ENCODE assay signal across 15 cellular contexts in genomic region chr2:191386938-191387536, GRCh38.
DNase-seq lines count a peak whose midpoint lies in the region; ATAC-seq, FAIRE-seq and TF ChIP-seq lines count a peak whose summit lies in the region.
"Had no signal": no experiment of that assay in that cellular context is flagged by ENCODE, and none has a peak within 500 bp of the region (broad histone marks: within the 10 kb centered on the region; RNA-seq: fewer than 3 reads in every experiment).

No MANE protein-coding gene starts in this region.

- H3K27ac Mint-ChIP-seq in astrocyte (ENCODE audit: unreplicated experiment): peak overlapping the region; percentile 66
- no peak overlapping the region for H3K27ac Mint-ChIP-seq in activated CD4-positive, alpha-beta T cell treated with anti-CD3 and anti-CD28 coated beads, Interleukin-2, amount 10 ng/mL, durations not matched to agents 24 days and 14 days
- H3K27ac Mint-ChIP-seq: activated B cell treated with CpG ODN at 0.5 μM for 24 hours; B cell; dendritic cell treated with granulocyte-macrophage colony-stimulating factor and Interleukin-4, amounts not matched to agents 40 ng/mL and 50 ng/mL, for 4 days; mesothelial cell of epicardium had no signal

- H3K4me3 ChIP-seq in left ventricle myocardium inferior (no peak overlapping the region), astrocyte (ENCODE audit: insufficient read depth, low read depth, low read length) (no peak overlapping the region)

- H3K27me3 ChIP-seq in left ventricle myocardium inferior (ENCODE audit: low read depth) (no peaks in the 10 kb centered on the region), astrocyte (ENCODE audit: insufficient read depth, low read length) (no peaks in the 10 kb centered on the region)

- peak overlapping the region; percentile 59 for H3K4me2 ChIP-seq in astrocyte (ENCODE audit: low read length)
- H3K4me2 ChIP-seq: KMS-11 had no signal

- peaks cover 32% of the 10 kb centered on the region for H3K4me1 Mint-ChIP-seq in astrocyte (ENCODE audit: low read depth, unreplicated experiment)
- H3K4me1 Mint-ChIP-seq in activated CD4-positive, alpha-beta T cell treated with anti-CD3 and anti-CD28 coated beads, Interleukin-2, amount 10 ng/mL, durations not matched to agents 24 days and 14 days: peaks cover 8% of the 10 kb centered on the region

- H3K27ac ChIP-seq in left ventricle myocardium inferior (replicated peaks) (peak overlapping the region; percentile 28), astrocyte (ENCODE audit: low read depth, low read length) (peak overlapping the region; percentile 77)
- H3K27ac ChIP-seq: KMS-11 had no signal

- H3K79me2 ChIP-seq in astrocyte (ENCODE audit: insufficient read depth, low read length): no peaks in the 10 kb centered on the region

- peaks cover 44% of the 10 kb centered on the region for H3K36me3 ChIP-seq in left ventricle myocardium inferior
- peaks cover 38% of the 10 kb centered on the region for H3K36me3 ChIP-seq in astrocyte (ENCODE audit: insufficient read depth, low read length)

- no peaks in the 10 kb centered on the region for H3K27me3 Mint-ChIP-seq in astrocyte (ENCODE audit: low read depth, unreplicated experiment)
- H3K27me3 Mint-ChIP-seq in activated CD4-positive, alpha-beta T cell treated with anti-CD3 and anti-CD28 coated beads, Interleukin-2, amount 10 ng/mL, durations not matched to agents 24 days and 14 days: no peaks in the 10 kb centered on the region
- H3K27me3 Mint-ChIP-seq: activated B cell treated with CpG ODN at 0.5 μM for 24 hours; B cell; dendritic cell treated with granulocyte-macrophage colony-stimulating factor and Interleukin-4, amounts not matched to agents 40 ng/mL and 50 ng/mL, for 4 days had no signal

- FAIRE-seq in astrocyte (lab: Jason Lieb, UNC): peak; percentile 99

- H3K9me3 ChIP-seq in left ventricle myocardium inferior (replicated peaks) (no peaks in the 10 kb centered on the region), astrocyte (ENCODE audit: insufficient read depth, low read depth, low read length) (no peaks in the 10 kb centered on the region)

- H3K4me1 ChIP-seq in left ventricle myocardium inferior (peaks cover 27% of the 10 kb centered on the region), astrocyte (ENCODE audit: insufficient read depth, low read length) (peaks cover 32% of the 10 kb centered on the region)

- no peak overlapping the region for H2AFZ ChIP-seq in astrocyte (ENCODE audit: low read depth, low read length)

- TF ChIP-seq CTCF in left ventricle myocardium inferior (IDR thresholded peaks at IDR 0.05; ENCODE audit: borderline replicate concordance) (no peak), astrocyte (IDR thresholded peaks at IDR 0.05; ENCODE audit: insufficient read depth, low read depth, low read length) (no peak)

- H3K9ac ChIP-seq in astrocyte (ENCODE audit: low read length): no peak overlapping the region
- H3K9ac ChIP-seq: KMS-11 had no signal

- ATAC-seq in GM21447 (IDR thresholded peaks at IDR 0.05; ENCODE audit: unreplicated experiment): no peak
- no peak for ATAC-seq in Right ventricle myocardium superior (ENCODE audit: poor library complexity)
- no peak for ATAC-seq in HG03457 (IDR thresholded peaks at IDR 0.05; ENCODE audit: unreplicated experiment)

- no peaks in the 10 kb centered on the region for H4K20me1 ChIP-seq in astrocyte (ENCODE audit: insufficient read depth, low read length)

- no peak for DNase-seq in left ventricle myocardium inferior
- no peak for DNase-seq in cardiac septum (ENCODE audit: low spot score)
- peak; percentile 90 for DNase-seq in astrocyte (ENCODE audit: low read depth)
- DNase-seq in iris pigment epithelial cell (ENCODE audit: low read depth): peak; percentile 92
- no peak for DNase-seq in activated CD4-positive, alpha-beta T cell treated with anti-CD3 and anti-CD28 coated beads, Interleukin-2, amount 10 ng/mL, durations not matched to agents 24 days and 14 days
- DNase-seq in Right ventricle myocardium superior: no peak
- DNase-seq: activated B cell treated with CpG ODN at 0.5 μM for 24 hours; activated effector memory CD4-positive, alpha-beta T cell treated with anti-CD3 and anti-CD28 coated beads, Interleukin-2, amount 50 U/mL, for 16 hours; SIG-M5 had no signal

- H3K9me3 Mint-ChIP-seq in astrocyte (ENCODE audit: unreplicated experiment): no peaks in the 10 kb centered on the region
- no peaks in the 10 kb centered on the region for H3K9me3 Mint-ChIP-seq in activated CD4-positive, alpha-beta T cell treated with anti-CD3 and anti-CD28 coated beads, Interleukin-2, amount 10 ng/mL, durations not matched to agents 24 days and 14 days
- H3K9me3 Mint-ChIP-seq: activated B cell treated with CpG ODN at 0.5 μM for 24 hours; dendritic cell treated with granulocyte-macrophage colony-stimulating factor and Interleukin-4, amounts not matched to agents 40 ng/mL and 50 ng/mL, for 4 days; mesothelial cell of epicardium had no signal

- no peak overlapping the region for H3K4me3 Mint-ChIP-seq in astrocyte (ENCODE audit: unreplicated experiment)
- H3K4me3 Mint-ChIP-seq in activated CD4-positive, alpha-beta T cell treated with anti-CD3 and anti-CD28 coated beads, Interleukin-2, amount 10 ng/mL, durations not matched to agents 24 days and 14 days: no peak overlapping the region
- H3K4me3 Mint-ChIP-seq: activated B cell treated with CpG ODN at 0.5 μM for 24 hours; B cell; dendritic cell treated with granulocyte-macrophage colony-stimulating factor and Interleukin-4, amounts not matched to agents 40 ng/mL and 50 ng/mL, for 4 days; mesothelial cell of epicardium had no signal

- intact Hi-C loops in left ventricle myocardium inferior (cut with micrococcal nuclease) (no loop called here), cardiac septum (cut with DNase I) (loop anchor here (5.0 kb wide), 1 partner anchor 90 kb away; no protein-coding TSS in a partner anchor), Right ventricle myocardium superior (cut with DNase I) (no loop called here)
- intact Hi-C loops in activated CD4-positive, alpha-beta T cell treated with anti-CD3 and anti-CD28 coated beads, Interleukin-2, amount 10 ng/mL, durations not matched to agents 24 days and 14 days (cut with micrococcal nuclease): loop anchor here (5.0 to 10.0 kb wide), 2 partner anchors 215 to 332 kb away; no protein-coding TSS in a partner anchor

- peaks cover 14% of the 10 kb centered on the region for H3K36me3 Mint-ChIP-seq in astrocyte (ENCODE audit: low read depth, unreplicated experiment)
- peaks cover 4% of the 10 kb centered on the region for H3K36me3 Mint-ChIP-seq in activated CD4-positive, alpha-beta T cell treated with anti-CD3 and anti-CD28 coated beads, Interleukin-2, amount 10 ng/mL, durations not matched to agents 24 days and 14 days (ENCODE audit: low read depth)

Comparison
In these comparisons a context has a peak if more than half of its experiments do, and no peak if none do; other contexts are left out.
1. intact Hi-C loops: an anchor here in cardiac septum (5.0 kb wide) and activated CD4-positive, alpha-beta T cell treated with anti-CD3 and anti-CD28 coated beads, Interleukin-2, amount 10 ng/mL, durations not matched to agents 24 days and 14 days (5.0 to 10.0 kb wide); none called in left ventricle myocardium inferior and Right ventricle myocardium superior.
2. DNase-seq: peak in astrocyte (single experiment) and iris pigment epithelial cell (single experiment); none in left ventricle myocardium inferior (single experiment), cardiac septum (single experiment), activated CD4-positive, alpha-beta T cell treated with anti-CD3 and anti-CD28 coated beads, Interleukin-2, amount 10 ng/mL, durations not matched to agents 24 days and 14 days (single experiment) and Right ventricle myocardium superior (single experiment).